Comparison of ENCODE assay signal across 1 cellular context in genomic region chr5:157612581-157612980, GRCh38.
TF ChIP-seq lines count a peak whose summit lies in the region.

No MANE protein-coding gene starts in this region.

TF ChIP-seq in WTC11, 78 proteins besides CTCF, POLR2A, EP300 and RAD21:
- no peak for TF ChIP-seq ATF6 (CRISPR knock-in tag; IDR thresholded peaks at IDR 0.05)
- TF ChIP-seq MXD4 (CRISPR knock-in tag; IDR thresholded peaks at IDR 0.05; ENCODE audit: borderline replicate concordance) = no peak
- no peak for TF ChIP-seq MAX (CRISPR knock-in tag; IDR thresholded peaks at IDR 0.05)
- no peak for TF ChIP-seq ZNF425 (CRISPR knock-in tag; conservative IDR thresholded peaks at IDR 0.05)
- TF ChIP-seq PRRX2 (CRISPR knock-in tag; IDR thresholded peaks at IDR 0.05) = no peak
- TF ChIP-seq KAT7 (CRISPR knock-in tag; IDR thresholded peaks at IDR 0.05; ENCODE audit: borderline replicate concordance) = no peak
- TF ChIP-seq RORB (CRISPR knock-in tag; IDR thresholded peaks at IDR 0.05) = no peak
